Comparison of ENCODE assay signal across 17 cellular contexts in the genomic region with DNA sequence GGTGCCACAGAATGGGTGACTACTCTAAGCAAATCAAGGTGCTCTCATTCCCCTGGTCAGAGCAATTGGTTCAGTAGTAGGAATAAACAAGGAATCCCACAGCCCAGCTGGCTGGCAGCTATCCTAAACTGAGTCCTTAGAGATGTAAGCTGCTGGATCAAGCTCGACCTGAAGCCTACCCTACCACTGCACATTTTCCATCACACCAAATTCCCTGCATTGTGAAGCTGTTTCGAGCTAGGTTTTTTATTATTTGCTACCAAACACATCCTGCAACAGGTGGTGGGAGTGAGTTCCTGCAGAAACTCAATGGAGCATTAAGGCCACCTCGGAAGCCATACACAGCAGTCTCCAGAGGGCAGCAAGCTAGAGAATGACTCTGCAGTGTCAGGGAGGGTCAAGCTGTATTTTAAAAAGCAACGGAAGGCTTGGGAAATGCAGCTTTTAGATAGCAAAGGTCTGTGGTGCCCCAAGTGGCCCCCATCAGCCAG. TPM values are rescaled to one million over a fixed set of nuclear protein-coding genes. Genes with fewer than 3 reads are reported as not detected.
DNase-seq lines count a peak whose midpoint lies in the region; ATAC-seq and TF ChIP-seq lines count a peak whose summit lies in the region.
"Had no signal": no experiment of that assay in that cellular context is flagged by ENCODE, and none has a peak within 500 bp of the region (broad histone marks: within the 10 kb centered on the region; RNA-seq: fewer than 3 reads in every experiment).

No MANE protein-coding gene starts in this region.

- DNase-seq in GDM1 (lab: John Stamatoyannopoulos, UW) (peak; percentile 73), NB4 (ENCODE audit: low read depth) (peak; percentile 92), dorsolateral prefrontal cortex (no peak), sigmoid colon (no peak), NCI-H2196 (lab: John Stamatoyannopoulos, UW; ENCODE audit: unreplicated experiment) (no peak), anterior cingulate cortex (lab: John Stamatoyannopoulos, UW) (no peak), NCI-H187 (lab: John Stamatoyannopoulos, UW) (no peak)
- DNase-seq: activated CD8-positive, alpha-beta memory T cell treated with anti-CD3 and anti-CD28 coated beads for 24 hours; central memory CD4-positive, alpha-beta T cell; GOT3; NCI-H146; NCI-H446 treated with DMSO at 0.1 percent for 48 hours; occipital lobe; SHP77; stimulated activated CD4-positive, alpha-beta T cell treated with anti-CD3 and anti-CD28 coated beads, Interleukin-4, amount 100 ng/mL, for 1 hour had no signal

- no peak for TF ChIP-seq POLR2A in NB4 (IDR thresholded peaks at IDR 0.05; ENCODE audit: extremely low read depth, insufficient read length)
- no peak for TF ChIP-seq POLR2A in sigmoid colon (IDR thresholded peaks at IDR 0.05)

- no peaks in the 10 kb centered on the region for H3K9me3 ChIP-seq in sigmoid colon

- H3K27me3 ChIP-seq in dorsolateral prefrontal cortex: no peaks in the 10 kb centered on the region
- no peaks in the 10 kb centered on the region for H3K27me3 ChIP-seq in sigmoid colon

- TF ChIP-seq EP300 in sigmoid colon (IDR thresholded peaks at IDR 0.05): no peak

- intact Hi-C loops in dorsolateral prefrontal cortex (cut with DNase I) (loop anchor here (10.0 kb wide), 2 partner anchors 92 to 212 kb away; no protein-coding TSS in a partner anchor), sigmoid colon (cut with DNase I) (no loop called here)

- ATAC-seq in HG03196 (IDR thresholded peaks at IDR 0.05; ENCODE audit: unreplicated experiment): no peak
- ATAC-seq: activated CD4-positive, CD25-positive, alpha-beta regulatory T cell treated with anti-CD3 and anti-CD28 coated beads, Interleukin-2, amount 50 U/mL, for 24 hours had no signal

- 51 to 83% methylated on average over 4 of the region's 4 CpGs for WGBS in sigmoid colon, 2 donors

- H3K4me3 ChIP-seq in NB4 (ENCODE audit: low read depth, low read length) (peak overlapping the region; percentile 25), dorsolateral prefrontal cortex (peak overlapping the region in 4 of 59 donors; percentile 5 to 22 (median 10)), sigmoid colon (no peak overlapping the region)

- peaks cover 0 to 13% (median 12%) of the 10 kb centered on the region in 4 donors for H3K4me1 ChIP-seq in sigmoid colon

- no peaks in the 10 kb centered on the region for H3K36me3 ChIP-seq in sigmoid colon

- H3K27ac ChIP-seq in dorsolateral prefrontal cortex: peak overlapping the region in 38 of 59 donors; percentile 3 to 79 (median 44)
- H3K27ac ChIP-seq in sigmoid colon: peak overlapping the region; percentile 40 to 70 (median 61)

- TF ChIP-seq CTCF in NB4 (IDR thresholded peaks at IDR 0.05; ENCODE audit: low read depth, low read length) (peak; percentile 30), dorsolateral prefrontal cortex (IDR thresholded peaks at IDR 0.05 in 54 of 56, conservative IDR thresholded peaks at IDR 0.05 in 2 of 56; ENCODE audit: low read depth in 1 of 56, partially characterized antibody in 56 of 56) (no peak), sigmoid colon (IDR thresholded peaks at IDR 0.05) (no peak)

RNA-seq across cellular contexts. Expression of a gene that starts 33.7 kb away (rescaled TPM):
- total RNA-seq in dorsolateral prefrontal cortex (100 to 1,000 TPM in 42 of 120 experiments, 10 to 100 TPM in 78; 56.1 to 138 (median 94.7) TPM), sigmoid colon (100 to 1,000 TPM in 1 of 4 donors, 10 to 100 TPM in 3; 32.5 to 187 (median 59.9) TPM)
- polyA plus RNA-seq in sigmoid colon: 10 to 100 TPM; 12.6 to 61.8 (median 19.9) TPM

RNA-seq across cellular contexts. Expression of a gene that starts 56.3 kb away (rescaled TPM):
- 10 to 100 TPM; 18.6 to 56.8 (median 38.8) TPM for total RNA-seq in dorsolateral prefrontal cortex
- total RNA-seq in sigmoid colon: 1 to 10 TPM; 3.0 to 7.5 (median 4.0) TPM
- 1 to 10 TPM in 2 of 3 donors, under 1 TPM in 1; 0.60 to 5.1 (median 2.1) TPM for polyA plus RNA-seq in sigmoid colon

Comparison
In these comparisons a context has a peak if more than half of its experiments do, and no peak if none do; other contexts are left out.
1. DNase-seq: peak in GDM1 (single experiment) and NB4 (single experiment); none in dorsolateral prefrontal cortex (0 of 10), sigmoid colon (single experiment), NCI-H2196 (single experiment), anterior cingulate cortex (0 of 58) and NCI-H187 (0 of 2).